1 cellular context compared by ENCODE assay signal in the genomic region with DNA sequence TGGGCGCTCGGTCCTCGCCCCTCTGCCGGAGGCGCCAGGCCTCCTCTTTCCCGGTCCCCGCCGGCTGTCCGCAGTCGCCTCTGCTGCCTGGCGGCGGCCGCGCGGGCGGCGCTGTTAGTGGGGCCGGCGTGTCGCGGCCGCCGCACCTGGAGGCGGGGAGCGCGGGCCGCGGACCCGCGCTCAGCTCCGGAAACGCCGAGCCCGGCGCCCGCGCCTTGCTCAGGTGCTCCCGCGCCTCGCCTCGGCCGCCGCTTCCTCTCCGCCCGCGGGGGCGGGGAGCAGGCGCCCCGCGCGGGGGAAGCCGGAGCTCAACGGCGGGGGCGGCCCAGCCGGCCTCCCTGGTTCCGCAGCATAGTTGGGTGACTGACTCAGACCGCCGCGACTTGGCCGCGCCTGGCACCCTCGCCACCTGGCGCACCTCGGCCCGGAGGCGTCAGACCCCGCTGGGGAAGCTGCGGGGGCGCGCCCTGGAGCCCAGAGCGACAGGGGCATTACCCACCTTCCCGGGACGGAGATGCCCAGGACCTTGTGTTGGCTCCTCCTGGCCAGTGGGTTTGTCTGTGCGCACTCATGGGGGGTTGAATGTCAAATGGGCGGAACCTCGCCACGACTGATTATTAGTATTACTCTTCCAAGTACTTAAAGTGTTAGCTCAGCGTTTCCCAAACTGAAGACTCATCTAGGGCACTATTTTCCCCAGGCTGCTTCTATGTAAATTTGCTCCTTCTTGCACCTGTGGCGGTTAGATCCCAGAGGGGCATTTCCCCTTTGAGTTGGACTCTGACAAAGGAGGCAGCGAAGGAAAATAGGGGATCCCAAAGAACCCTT.
TF ChIP-seq lines count a peak whose summit lies in the region.

A gene with protein sequence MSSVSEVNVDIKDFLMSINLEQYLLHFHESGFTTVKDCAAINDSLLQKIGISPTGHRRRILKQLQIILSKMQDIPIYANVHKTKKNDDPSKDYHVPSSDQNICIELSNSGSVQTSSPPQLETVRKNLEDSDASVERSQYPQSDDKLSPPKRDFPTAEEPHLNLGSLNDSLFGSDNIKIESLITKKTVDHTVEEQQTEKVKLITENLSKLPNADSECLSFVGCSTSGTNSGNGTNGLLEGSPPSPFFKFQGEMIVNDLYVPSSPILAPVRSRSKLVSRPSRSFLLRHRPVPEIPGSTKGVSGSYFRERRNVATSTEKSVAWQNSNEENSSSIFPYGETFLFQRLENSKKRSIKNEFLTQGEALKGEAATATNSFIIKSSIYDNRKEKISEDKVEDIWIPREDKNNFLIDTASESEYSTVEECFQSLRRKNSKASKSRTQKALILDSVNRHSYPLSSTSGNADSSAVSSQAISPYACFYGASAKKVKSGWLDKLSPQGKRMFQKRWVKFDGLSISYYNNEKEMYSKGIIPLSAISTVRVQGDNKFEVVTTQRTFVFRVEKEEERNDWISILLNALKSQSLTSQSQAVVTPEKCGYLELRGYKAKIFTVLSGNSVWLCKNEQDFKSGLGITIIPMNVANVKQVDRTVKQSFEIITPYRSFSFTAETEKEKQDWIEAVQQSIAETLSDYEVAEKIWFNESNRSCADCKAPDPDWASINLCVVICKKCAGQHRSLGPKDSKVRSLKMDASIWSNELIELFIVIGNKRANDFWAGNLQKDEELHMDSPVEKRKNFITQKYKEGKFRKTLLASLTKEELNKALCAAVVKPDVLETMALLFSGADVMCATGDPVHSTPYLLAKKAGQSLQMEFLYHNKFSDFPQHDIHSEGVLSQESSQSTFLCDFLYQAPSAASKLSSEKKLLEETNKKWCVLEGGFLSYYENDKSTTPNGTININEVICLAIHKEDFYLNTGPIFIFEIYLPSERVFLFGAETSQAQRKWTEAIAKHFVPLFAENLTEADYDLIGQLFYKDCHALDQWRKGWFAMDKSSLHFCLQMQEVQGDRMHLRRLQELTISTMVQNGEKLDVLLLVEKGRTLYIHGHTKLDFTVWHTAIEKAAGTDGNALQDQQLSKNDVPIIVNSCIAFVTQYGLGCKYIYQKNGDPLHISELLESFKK (N-terminal part only) (minus strand): TSS at position 258 of the 828 bp plus-strand sequence. CDS start 15,028 bp downstream, outside the sequence.

TF ChIP-seq in SK-N-SH, 30 proteins besides CTCF, POLR2A, EP300 and RAD21 (continued from another document):
- TF ChIP-seq, protein P1, sequence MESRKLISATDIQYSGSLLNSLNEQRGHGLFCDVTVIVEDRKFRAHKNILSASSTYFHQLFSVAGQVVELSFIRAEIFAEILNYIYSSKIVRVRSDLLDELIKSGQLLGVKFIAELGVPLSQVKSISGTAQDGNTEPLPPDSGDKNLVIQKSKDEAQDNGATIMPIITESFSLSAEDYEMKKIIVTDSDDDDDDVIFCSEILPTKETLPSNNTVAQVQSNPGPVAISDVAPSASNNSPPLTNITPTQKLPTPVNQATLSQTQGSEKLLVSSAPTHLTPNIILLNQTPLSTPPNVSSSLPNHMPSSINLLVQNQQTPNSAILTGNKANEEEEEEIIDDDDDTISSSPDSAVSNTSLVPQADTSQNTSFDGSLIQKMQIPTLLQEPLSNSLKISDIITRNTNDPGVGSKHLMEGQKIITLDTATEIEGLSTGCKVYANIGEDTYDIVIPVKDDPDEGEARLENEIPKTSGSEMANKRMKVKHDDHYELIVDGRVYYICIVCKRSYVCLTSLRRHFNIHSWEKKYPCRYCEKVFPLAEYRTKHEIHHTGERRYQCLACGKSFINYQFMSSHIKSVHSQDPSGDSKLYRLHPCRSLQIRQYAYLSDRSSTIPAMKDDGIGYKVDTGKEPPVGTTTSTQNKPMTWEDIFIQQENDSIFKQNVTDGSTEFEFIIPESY (IDR thresholded peaks at IDR 0.05; ENCODE audit: borderline replicate concordance, low read depth): no peak
- TF ChIP-seq TEAD4 (IDR thresholded peaks at IDR 0.05; ENCODE audit: borderline replicate concordance, insufficient read depth): no peak
- TF ChIP-seq TAF1 (IDR thresholded peaks at IDR 0.05; ENCODE audit: borderline replicate concordance, low read depth, low read length): no peak
- no peak for TF ChIP-seq SMC3 (IDR thresholded peaks at IDR 0.05; ENCODE audit: low read depth, low read length)
- TF ChIP-seq NRF1 (IDR thresholded peaks at IDR 0.05; ENCODE audit: low read depth, low read length): no peak
- TF ChIP-seq MXI1 (IDR thresholded peaks at IDR 0.05; ENCODE audit: low read depth, low read length): no peak
